8 cellular contexts compared by ENCODE assay signal in genomic region chr12:53451661-53452158, GRCh38. TPM values are rescaled to one million over a fixed set of nuclear protein-coding genes. Genes with fewer than 3 reads are reported as not detected.
DNase-seq lines count a peak whose midpoint lies in the region; ATAC-seq and TF ChIP-seq lines count a peak whose summit lies in the region.

TSS of gene PCBP2 (plus strand) at chr12:53452102. CDS start at chr12:53454801, 2,699 bp downstream.

- peak within 1 kb of the TSS; percentile 80 for H3K4me3 Mint-ChIP-seq in activated T-helper 17 cell treated with anti-CD3 and anti-CD28 coated beads, Interleukin-2, amount 50 U/mL, for 72 hours
- H3K4me3 Mint-ChIP-seq in natural killer cell: peak within 1 kb of the TSS; percentile 88

- peaks cover 50% of the 10 kb centered on the region for H3F3A ChIP-seq in GM23248 (ENCODE audit: insufficient read depth)

- H3K9me3 ChIP-seq in GM23248 (ENCODE audit: low read depth) (no peaks in the 10 kb centered on the region), fibroblast of lung (ENCODE audit: control insufficient read depth, insufficient read depth, low read depth, low read length) (no peaks in the 10 kb centered on the region)

- H3K9ac ChIP-seq in GM23248 (peak within 1 kb of the TSS; percentile 99), fibroblast of lung (ENCODE audit: insufficient read depth, low read length) (peak within 1 kb of the TSS; percentile 97)

- peaks cover 14% of the 10 kb centered on the region for H3K4me1 ChIP-seq in GM23248 (ENCODE audit: insufficient read depth)
- peaks cover 4% of the 10 kb centered on the region for H3K4me1 ChIP-seq in fibroblast of lung (ENCODE audit: control insufficient read depth, extremely low read depth, insufficient read depth, low read length)

- intact Hi-C loops in natural killer cell (cut with micrococcal nuclease): loop anchor here (1.0 to 2.0 kb wide), 3 partner anchors 10 to 57 kb away; partner anchors contain the start of genes PRR13 and TARBP2

- DNase-seq in EH (ENCODE audit: low read depth): peak; percentile 99
- peak; percentile 100 for DNase-seq in GM23248
- DNase-seq in LHCN-M2 (ENCODE audit: low read depth): peak; percentile 100
- peak; percentile 99 for DNase-seq in RPMI8226
- DNase-seq in fibroblast of lung (ENCODE audit: low read depth in 2 of 2): peak; percentile 100
- peak; percentile 93 for DNase-seq in natural killer cell
- peak; percentile 97 for DNase-seq in stimulated activated naive CD8-positive, alpha-beta T cell treated with anti-CD3 and anti-CD28 coated beads, Interleukin-15, Interleukin-2, amounts not matched to agents 100 U/mL and 50 U/mL, for 24 hours

- H3K79me2 ChIP-seq in GM23248 (ENCODE audit: insufficient read depth): peaks cover 45% of the 10 kb centered on the region
- H3K79me2 ChIP-seq in fibroblast of lung (ENCODE audit: control insufficient read depth, insufficient read depth, low read length): peaks cover 44% of the 10 kb centered on the region

- H3K36me3 ChIP-seq in GM23248 (ENCODE audit: low read depth) (peaks cover 30% of the 10 kb centered on the region), fibroblast of lung (ENCODE audit: control insufficient read depth, insufficient read depth, low read length) (peaks cover 16% of the 10 kb centered on the region)

- peak within 1 kb of the TSS; percentile 92 for H3K27ac ChIP-seq in GM23248
- H3K27ac ChIP-seq in fibroblast of lung (ENCODE audit: insufficient read depth, low read length): peak within 1 kb of the TSS; percentile 93

- ATAC-seq in activated T-helper 17 cell treated with anti-CD3 and anti-CD28 coated beads, Interleukin-2, amount 50 U/mL, for 72 hours (replicated peaks): peak; percentile 97
- ATAC-seq in natural killer cell: peak; percentile 89 to 96 (median 90)
- ATAC-seq in stimulated activated naive CD8-positive, alpha-beta T cell treated with anti-CD3 and anti-CD28 coated beads, Interleukin-15, Interleukin-2, amounts not matched to agents 100 U/mL and 50 U/mL, for 24 hours: peak; percentile 98

- peaks cover 72% of the 10 kb centered on the region for H3K36me3 Mint-ChIP-seq in activated T-helper 17 cell treated with anti-CD3 and anti-CD28 coated beads, Interleukin-2, amount 50 U/mL, for 72 hours (ENCODE audit: low read depth)
- H3K36me3 Mint-ChIP-seq in natural killer cell: peaks cover 25% of the 10 kb centered on the region

- H3K27me3 Mint-ChIP-seq in activated T-helper 17 cell treated with anti-CD3 and anti-CD28 coated beads, Interleukin-2, amount 50 U/mL, for 72 hours: no peaks in the 10 kb centered on the region
- H3K27me3 Mint-ChIP-seq in natural killer cell (ENCODE audit: low read depth in 2 of 2): no peaks in the 10 kb centered on the region

- TF ChIP-seq CTCF in fibroblast of lung (conservative IDR thresholded peaks at IDR 0.05 in 1 of 2, IDR thresholded peaks at IDR 0.05 in 1 of 2; ENCODE audit: low read depth in 1 of 2, low read length in 2 of 2) (peak; percentile 90), natural killer cell (IDR thresholded peaks at IDR 0.05) (peak; percentile 85)

- peak within 1 kb of the TSS; percentile 99 for H3K4me3 ChIP-seq in GM23248
- H3K4me3 ChIP-seq in fibroblast of lung (replicated peaks in 1 of 4; ENCODE audit: control extremely low read depth in 1 of 4, insufficient read depth in 1 of 4, low read depth in 3 of 4, low read length in 4 of 4): peak within 1 kb of the TSS; percentile 86 to 100 (median 90)

- H3K9me2 ChIP-seq in GM23248 (ENCODE audit: insufficient read depth): no peaks in the 10 kb centered on the region

- peak within 1 kb of the TSS; percentile 90 for H2AFZ ChIP-seq in GM23248
- no peak within 1 kb of the TSS for H2AFZ ChIP-seq in fibroblast of lung (ENCODE audit: low read length)

- no peaks in the 10 kb centered on the region for H3K9me3 Mint-ChIP-seq in activated T-helper 17 cell treated with anti-CD3 and anti-CD28 coated beads, Interleukin-2, amount 50 U/mL, for 72 hours
- no peaks in the 10 kb centered on the region for H3K9me3 Mint-ChIP-seq in natural killer cell

- 0 to 1% methylated on average over 19 to 30 of the region's 32 CpGs for WGBS in GM23248 (ENCODE audit: low coverage in 1 of 2, low lambda C conversion rate in 2 of 2, missing lambda C conversion rate in 2 of 2), 2 experiments

- H4K20me1 ChIP-seq in GM23248 (ENCODE audit: insufficient read depth) (peaks cover 30% of the 10 kb centered on the region), fibroblast of lung (ENCODE audit: control insufficient read depth, extremely low read depth, insufficient read depth, low read length) (peaks cover 17% of the 10 kb centered on the region)

- peaks cover 28% of the 10 kb centered on the region for H3K4me1 Mint-ChIP-seq in activated T-helper 17 cell treated with anti-CD3 and anti-CD28 coated beads, Interleukin-2, amount 50 U/mL, for 72 hours
- peaks cover 34 to 39% of the 10 kb centered on the region in 2 donors for H3K4me1 Mint-ChIP-seq in natural killer cell

- H3K27me3 ChIP-seq in GM23248 (replicated peaks; ENCODE audit: insufficient read depth): no peaks in the 10 kb centered on the region
- no peaks in the 10 kb centered on the region for H3K27me3 ChIP-seq in fibroblast of lung (ENCODE audit: control insufficient read depth, insufficient read depth, low read length)

- H3K4me2 ChIP-seq in GM23248 (ENCODE audit: unreplicated experiment) (peak within 1 kb of the TSS; percentile 88), fibroblast of lung (ENCODE audit: extremely low read depth, insufficient read depth, low read length) (peak within 1 kb of the TSS; percentile 61)

- peak within 1 kb of the TSS; percentile 87 for H3K27ac Mint-ChIP-seq in activated T-helper 17 cell treated with anti-CD3 and anti-CD28 coated beads, Interleukin-2, amount 50 U/mL, for 72 hours
- H3K27ac Mint-ChIP-seq in natural killer cell: peak within 1 kb of the TSS; percentile 81 to 86

- in situ Hi-C loops in GM23248 (cut with MboI): no loop called here

RNA-seq across cellular contexts. Expression of gene PCBP2, which starts in this region (rescaled TPM):
- 143 TPM in 2 replicates for total RNA-seq in GM23248 (2014; rRNA removed; shearing (Covaris generic))
- polyA plus RNA-seq in GM23248 (2016; fragmentation: Nextera tagmentation; extraction: Ambion mirVana) (94.3 and 100 TPM in 2 replicates), fibroblast of lung (315 and 374 TPM in 2 replicates)
- total RNA-seq in LHCN-M2 (2014; rRNA removed) (186 and 227 TPM in 2 replicates), fibroblast of lung (251 and 271 TPM in 2 replicates), natural killer cell (1,000 to 10,000 TPM in 1 of 3 donors, 100 to 1,000 TPM in 2; 910 to 1,083 (median 943) TPM)
- polyA plus RNA-seq in LHCN-M2 (2012): 748 TPM
- 100 to 1,000 TPM; 763 to 862 TPM for total RNA-seq in activated T-helper 17 cell treated with anti-CD3 and anti-CD28 coated beads, Interleukin-2, amount 50 U/mL, for 72 hours
- polyA plus RNA-seq in fibroblast of lung (2012): 674 and 727 TPM in 2 replicates
- 1,406 and 1,607 TPM in 2 replicates for polyA minus RNA-seq in fibroblast of lung (ENCODE audit: low replicate concordance)

Comparison
In these comparisons a context has a peak if more than half of its experiments do, and no peak if none do; other contexts are left out.
1. Peak in every context shown above with its lines: DNase-seq, ATAC-seq, H3K4me3 ChIP-seq and H3K27ac ChIP-seq.